12 cellular contexts compared by ENCODE assay signal in the genomic region with DNA sequence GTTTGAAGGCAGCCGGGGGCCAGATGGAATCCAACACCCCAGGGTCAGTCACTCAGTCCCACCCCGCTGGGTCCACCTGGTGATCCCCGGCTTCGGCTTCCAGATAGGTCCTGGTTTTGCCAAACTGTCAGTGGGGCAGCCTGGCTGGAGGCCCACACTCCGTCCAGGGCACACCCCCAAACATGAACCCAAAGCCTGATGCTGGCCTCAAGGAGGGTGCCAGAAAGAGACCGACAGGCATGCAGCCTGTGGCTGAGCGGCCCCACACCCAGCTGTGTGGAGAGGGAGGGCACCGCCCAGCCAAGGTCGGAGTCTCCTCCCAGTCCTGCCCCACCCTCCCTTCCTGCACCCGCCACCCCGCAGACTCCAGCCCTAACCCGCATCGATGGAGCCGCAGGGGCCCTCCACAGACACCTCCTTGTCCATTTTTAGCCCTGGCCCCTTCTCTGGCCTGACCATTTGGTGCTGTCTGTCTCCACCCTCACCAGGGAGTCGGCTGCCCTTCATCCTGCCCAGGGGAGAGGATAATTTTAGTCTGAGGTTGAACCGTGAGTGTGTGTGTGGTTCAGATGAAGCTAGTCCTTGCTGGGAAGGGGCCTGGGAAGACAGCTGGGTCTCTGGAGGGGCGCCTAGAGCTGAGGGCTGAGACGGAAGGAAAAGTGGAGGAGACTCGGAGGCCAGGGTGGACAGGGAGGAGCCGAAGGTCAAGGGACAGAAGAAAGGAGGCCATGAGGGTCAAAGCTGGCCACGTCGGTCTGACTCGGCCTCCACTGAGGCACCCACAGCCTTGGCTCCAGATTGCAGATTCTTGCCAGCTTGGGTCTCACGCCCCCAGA. TPM values are rescaled to one million over a fixed set of nuclear protein-coding genes. Genes with fewer than 3 reads are reported as not detected.
DNase-seq lines count a peak whose midpoint lies in the region; ATAC-seq and TF ChIP-seq lines count a peak whose summit lies in the region.
"Had no signal": no experiment of that assay in that cellular context is flagged by ENCODE, and none has a peak within 500 bp of the region (broad histone marks: within the 10 kb centered on the region; RNA-seq: fewer than 3 reads in every experiment).

No MANE protein-coding gene starts in this region.

- in situ Hi-C loops in brain microvascular endothelial cell (cut with HindIII; ENCODE audit: low pct_ligation_motif_present, low sequenced_read_pairs), result no loop called here

- H3K27me3 ChIP-seq in psoas muscle (ENCODE audit: insufficient read depth in 3 of 3, low read length in 2 of 3), result no peaks in the 10 kb centered on the region
- H3K27me3 ChIP-seq in brain microvascular endothelial cell (replicated peaks), result no peaks in the 10 kb centered on the region

- no peak overlapping the region for H3K4me3 ChIP-seq in HEK293 (ENCODE audit: low read depth, low read length)
- H3K4me3 ChIP-seq in psoas muscle, result peak overlapping the region; percentile 35
- H3K4me3 ChIP-seq in brain microvascular endothelial cell (ENCODE audit: low read depth, low read length), result no peak overlapping the region

- intact Hi-C loops in activated T-helper 1 cell treated with anti-CD3 and anti-CD28 coated beads, Interleukin-12 subunit alpha, Interleukin-12 subunit beta, Interleukin-2, Interleukin-4 antibody, amounts not matched to agents 30 ng/mL and 10 ng/mL and 1 ng/mL, durations not matched to agents 14 hours and 24 hours and 36 hours (cut with micrococcal nuclease), result no loop called here
- intact Hi-C loops in left ventricle myocardium superior (cut with micrococcal nuclease) (no loop called here), psoas muscle (cut with DNase I) (no loop called here)
- intact Hi-C loops in activated CD8-positive, alpha-beta T cell treated with anti-CD3 and anti-CD28 coated beads for 36 hours (cut with micrococcal nuclease), result no loop called here

- H3K4me1 Mint-ChIP-seq in activated T-helper 1 cell treated with anti-CD3 and anti-CD28 coated beads, Interleukin-12 subunit alpha, Interleukin-12 subunit beta, Interleukin-2, Interleukin-4 antibody, amounts not matched to agents 30 ng/mL and 10 ng/mL and 1 ng/mL, durations not matched to agents 14 hours and 24 hours and 36 hours (ENCODE audit: low read depth), result no peaks in the 10 kb centered on the region
- no peaks in the 10 kb centered on the region for H3K4me1 Mint-ChIP-seq in activated CD8-positive, alpha-beta T cell treated with anti-CD3 and anti-CD28 coated beads for 36 hours (ENCODE audit: low read depth)

- H3K4me1 ChIP-seq in HEK293 (ENCODE audit: control insufficient read depth, insufficient read depth, low read length) (no peaks in the 10 kb centered on the region), psoas muscle (peaks cover 57% of the 10 kb centered on the region)

- no peak for DNase-seq in activated T-helper 1 cell treated with anti-CD3 and anti-CD28 coated beads, Interleukin-12 subunit alpha, Interleukin-12 subunit beta, Interleukin-2, Interleukin-4 antibody, amounts not matched to agents 30 ng/mL and 10 ng/mL and 1 ng/mL, durations not matched to agents 14 hours and 24 hours and 36 hours (ENCODE audit: low spot score)
- DNase-seq in left ventricle myocardium superior (peak; percentile 55), psoas muscle (peak; percentile 73 to 92), brain microvascular endothelial cell (no peak), hippocampal formation (lab: John Stamatoyannopoulos, UW) (no peak)
- no peak for DNase-seq in activated CD4-positive, alpha-beta T cell treated with anti-CD3 and anti-CD28 coated beads for 4 hours
- no peak for DNase-seq in activated CD8-positive, alpha-beta T cell treated with anti-CD3 and anti-CD28 coated beads for 36 hours
- DNase-seq: activated CD8-positive, alpha-beta memory T cell treated with anti-CD3 and anti-CD28 coated beads, Interleukin-2, amount 10 ng/mL, durations not matched to agents 7 days and 5 days; EL; naive B cell had no signal

- H3K27ac ChIP-seq in HEK293 (ENCODE audit: extremely low read depth, low read depth, low read length) (no peak overlapping the region), psoas muscle (peak overlapping the region; percentile 91), brain microvascular endothelial cell (no peak overlapping the region)

- H3K9me3 Mint-ChIP-seq in activated T-helper 1 cell treated with anti-CD3 and anti-CD28 coated beads, Interleukin-12 subunit alpha, Interleukin-12 subunit beta, Interleukin-2, Interleukin-4 antibody, amounts not matched to agents 30 ng/mL and 10 ng/mL and 1 ng/mL, durations not matched to agents 14 hours and 24 hours and 36 hours, result no peaks in the 10 kb centered on the region
- no peaks in the 10 kb centered on the region for H3K9me3 Mint-ChIP-seq in activated CD8-positive, alpha-beta T cell treated with anti-CD3 and anti-CD28 coated beads for 36 hours
- H3K9me3 Mint-ChIP-seq: naive B cell had no signal

- H3K9me3 ChIP-seq in HEK293 (ENCODE audit: control insufficient read depth, insufficient read depth, low read depth, low read length) (no peaks in the 10 kb centered on the region), psoas muscle (no peaks in the 10 kb centered on the region)

- no peak overlapping the region for H3K4me3 Mint-ChIP-seq in activated T-helper 1 cell treated with anti-CD3 and anti-CD28 coated beads, Interleukin-12 subunit alpha, Interleukin-12 subunit beta, Interleukin-2, Interleukin-4 antibody, amounts not matched to agents 30 ng/mL and 10 ng/mL and 1 ng/mL, durations not matched to agents 14 hours and 24 hours and 36 hours
- H3K4me3 Mint-ChIP-seq in activated CD8-positive, alpha-beta T cell treated with anti-CD3 and anti-CD28 coated beads for 36 hours, result no peak overlapping the region
- H3K4me3 Mint-ChIP-seq: activated CD8-positive, alpha-beta memory T cell treated with anti-CD3 and anti-CD28 coated beads, Interleukin-2, amount 10 ng/mL, durations not matched to agents 7 days and 5 days; B cell had no signal

- peaks cover 11% of the 10 kb centered on the region for H3K36me3 Mint-ChIP-seq in activated T-helper 1 cell treated with anti-CD3 and anti-CD28 coated beads, Interleukin-12 subunit alpha, Interleukin-12 subunit beta, Interleukin-2, Interleukin-4 antibody, amounts not matched to agents 30 ng/mL and 10 ng/mL and 1 ng/mL, durations not matched to agents 14 hours and 24 hours and 36 hours (ENCODE audit: low read depth)
- peaks cover 7% of the 10 kb centered on the region for H3K36me3 Mint-ChIP-seq in activated CD8-positive, alpha-beta T cell treated with anti-CD3 and anti-CD28 coated beads for 36 hours (ENCODE audit: low read depth)

- WGBS in psoas muscle, 3 donors, result 15 to 25% (median 16%) methylated on average over 24 of the region's 24 CpGs

- no peaks in the 10 kb centered on the region for H3K27me3 Mint-ChIP-seq in activated T-helper 1 cell treated with anti-CD3 and anti-CD28 coated beads, Interleukin-12 subunit alpha, Interleukin-12 subunit beta, Interleukin-2, Interleukin-4 antibody, amounts not matched to agents 30 ng/mL and 10 ng/mL and 1 ng/mL, durations not matched to agents 14 hours and 24 hours and 36 hours (ENCODE audit: insufficient read depth)
- no peaks in the 10 kb centered on the region for H3K27me3 Mint-ChIP-seq in activated CD8-positive, alpha-beta T cell treated with anti-CD3 and anti-CD28 coated beads for 36 hours
- H3K27me3 Mint-ChIP-seq: activated CD8-positive, alpha-beta memory T cell treated with anti-CD3 and anti-CD28 coated beads, Interleukin-2, amount 10 ng/mL, durations not matched to agents 7 days and 5 days; B cell; naive B cell had no signal

- peak overlapping the region; percentile 9 for H3K27ac Mint-ChIP-seq in activated T-helper 1 cell treated with anti-CD3 and anti-CD28 coated beads, Interleukin-12 subunit alpha, Interleukin-12 subunit beta, Interleukin-2, Interleukin-4 antibody, amounts not matched to agents 30 ng/mL and 10 ng/mL and 1 ng/mL, durations not matched to agents 14 hours and 24 hours and 36 hours
- H3K27ac Mint-ChIP-seq in activated CD8-positive, alpha-beta T cell treated with anti-CD3 and anti-CD28 coated beads for 36 hours, result no peak overlapping the region
- H3K27ac Mint-ChIP-seq: activated CD8-positive, alpha-beta memory T cell treated with anti-CD3 and anti-CD28 coated beads, Interleukin-2, amount 10 ng/mL, durations not matched to agents 7 days and 5 days; B cell had no signal

- H3K36me3 ChIP-seq in HEK293 (ENCODE audit: control insufficient read depth in 2 of 2, insufficient read depth in 1 of 2, low read length in 2 of 2) (peaks cover 0 to 53% of the 10 kb centered on the region in 2 experiments; a peak in 1 of 3 replicates), psoas muscle (ENCODE audit: insufficient read depth in 1 of 2, low read depth in 1 of 2) (peaks cover 0 to 37% of the 10 kb centered on the region in 2 donors), brain microvascular endothelial cell (replicated peaks) (peaks cover 6% of the 10 kb centered on the region)

- no peak for TF ChIP-seq CTCF in HEK293 (tag by site-specific recombination; IDR thresholded peaks at IDR 0.05)
- no peak for TF ChIP-seq CTCF in psoas muscle (IDR thresholded peaks at IDR 0.05)
- no peak for TF ChIP-seq CTCF in brain microvascular endothelial cell (IDR thresholded peaks at IDR 0.05; ENCODE audit: low read depth, low read length, missing control alignments)
- no peak for TF ChIP-seq CTCF in activated CD8-positive, alpha-beta T cell treated with anti-CD3 and anti-CD28 coated beads for 36 hours (IDR thresholded peaks at IDR 0.05)

- CTCF ChIA-PET in HEK293 (lab: Yijun Ruan, JAX), result interaction anchor here (0.8 to 2.2 kb wide), 3 partner anchors 9 to 26 kb away, joined by 3 to 14 read pairs (median 4); no protein-coding TSS in a partner anchor
- CTCF ChIA-PET in activated CD8-positive, alpha-beta T cell treated with anti-CD3 and anti-CD28 coated beads for 36 hours (lab: Charles Lee), result interaction anchor here (5.6 kb wide), 1 partner anchor 9 kb away, joined by 31 read pairs; no protein-coding TSS in a partner anchor

- peak; percentile 79 for ATAC-seq in left ventricle myocardium superior
- ATAC-seq in psoas muscle, result peak; percentile 84 to 93 (median 87)
- no peak for ATAC-seq in activated CD8-positive, alpha-beta T cell treated with anti-CD3 and anti-CD28 coated beads for 36 hours
- ATAC-seq: activated CD8-positive, alpha-beta memory T cell treated with anti-CD3 and anti-CD28 coated beads, Interleukin-2, amount 10 ng/mL, durations not matched to agents 7 days and 5 days had no signal

- POLR2A ChIA-PET in HEK293 (lab: Yijun Ruan, JAX), result no interaction called here
- POLR2A ChIA-PET in activated CD8-positive, alpha-beta T cell treated with anti-CD3 and anti-CD28 coated beads for 36 hours (lab: Charles Lee), result no interaction called here

TF ChIP-seq in HEK293, 187 proteins besides CTCF, POLR2A, EP300 and RAD21 (continues in another document):
- TF ChIP-seq KLF1 (tag by site-specific recombination; IDR thresholded peaks at IDR 0.05) (peak; percentile 89), GLIS1 (tag by site-specific recombination; IDR thresholded peaks at IDR 0.05) (no peak)

RNA-seq across cellular contexts. Expression of gene TNK2, which starts 23.1 kb away (rescaled TPM):
- 126 and 127 TPM in 2 replicates for total RNA-seq in activated T-helper 1 cell treated with anti-CD3 and anti-CD28 coated beads, Interleukin-12 subunit alpha, Interleukin-12 subunit beta, Interleukin-2, Interleukin-4 antibody, amounts not matched to agents 30 ng/mL and 10 ng/mL and 1 ng/mL, durations not matched to agents 14 hours and 24 hours and 36 hours
- total RNA-seq in left ventricle myocardium superior (28.9 TPM), psoas muscle (100 to 1,000 TPM in 1 of 4 donors, 10 to 100 TPM in 3; 41.7 to 322 (median 77.6) TPM)
- polyA plus RNA-seq in psoas muscle, result 10 to 100 TPM; 37.1 to 67.1 (median 52.2) TPM
- total RNA-seq in activated CD8-positive, alpha-beta T cell treated with anti-CD3 and anti-CD28 coated beads for 36 hours, result 10 to 100 TPM; 41.9 to 43.0 TPM

Comparison
In these comparisons a context has a peak if more than half of its experiments do, and no peak if none do; other contexts are left out.
1. DNase-seq: peak in left ventricle myocardium superior (single experiment) and psoas muscle (2 of 2); none in activated T-helper 1 cell treated with anti-CD3 and anti-CD28 coated beads, Interleukin-12 subunit alpha, Interleukin-12 subunit beta, Interleukin-2, Interleukin-4 antibody, amounts not matched to agents 30 ng/mL and 10 ng/mL and 1 ng/mL, durations not matched to agents 14 hours and 24 hours and 36 hours (single experiment), brain microvascular endothelial cell (single experiment), activated CD4-positive, alpha-beta T cell treated with anti-CD3 and anti-CD28 coated beads for 4 hours (0 of 2), hippocampal formation (0 of 2) and activated CD8-positive, alpha-beta T cell treated with anti-CD3 and anti-CD28 coated beads for 36 hours (single experiment).